1 cellular context compared by ENCODE assay signal in the genomic region with DNA sequence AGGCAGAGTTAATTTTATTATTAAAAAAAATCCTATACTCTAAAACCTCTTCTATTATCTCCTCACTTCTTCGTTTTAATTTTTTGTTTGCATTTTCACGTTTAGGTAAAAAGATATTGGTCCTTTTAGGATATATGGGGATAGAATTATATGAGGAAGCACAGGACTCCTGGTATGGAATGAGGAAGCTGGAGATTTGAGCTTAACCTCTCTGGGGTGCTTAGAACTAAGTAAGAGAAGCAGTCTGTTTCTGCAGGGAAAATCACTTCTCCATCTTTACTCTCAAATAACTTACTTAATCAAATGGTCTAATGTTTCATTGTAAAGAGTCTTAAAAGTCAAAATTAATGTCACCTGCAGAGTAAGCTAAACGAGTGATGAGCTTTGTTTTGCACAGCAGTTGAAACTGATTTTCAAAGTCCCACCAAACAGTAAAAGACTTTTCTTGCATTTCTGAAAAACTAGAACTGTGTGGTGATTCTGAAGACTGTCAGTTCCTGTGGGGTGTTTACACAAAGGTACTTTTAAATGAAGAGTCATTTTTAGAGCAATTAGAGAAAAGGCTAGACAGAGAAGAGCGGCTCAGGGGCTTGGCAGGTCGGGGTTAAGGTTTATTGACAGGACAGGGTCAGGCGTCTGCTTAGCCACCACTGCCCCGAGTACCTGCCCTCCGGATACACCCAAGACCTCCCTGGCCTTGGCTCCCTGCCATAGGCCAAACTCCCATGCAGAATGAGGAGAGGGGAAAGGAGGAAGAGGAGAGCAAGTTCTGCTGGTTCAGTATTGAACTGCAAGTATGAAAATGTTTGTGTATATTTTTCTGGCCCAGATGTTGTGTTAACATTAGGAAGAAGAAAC.
TF ChIP-seq lines count a peak whose summit lies in the region.

No MANE protein-coding gene starts in this region.

TF ChIP-seq in IMR-90, 13 proteins besides CTCF, POLR2A, EP300 and RAD21 (continued from another document):
- TF ChIP-seq RCOR1 (IDR thresholded peaks at IDR 0.05; ENCODE audit: insufficient replicate concordance, low read length), result no peak
- no peak for TF ChIP-seq MAZ (IDR thresholded peaks at IDR 0.05; ENCODE audit: borderline replicate concordance, low read depth, low read length)
- TF ChIP-seq SMC3 (IDR thresholded peaks at IDR 0.05; ENCODE audit: low read depth, low read length), result no peak
- TF ChIP-seq RFX5 (IDR thresholded peaks at IDR 0.05; ENCODE audit: low read depth, low read length), result no peak
- TF ChIP-seq, protein P1, sequence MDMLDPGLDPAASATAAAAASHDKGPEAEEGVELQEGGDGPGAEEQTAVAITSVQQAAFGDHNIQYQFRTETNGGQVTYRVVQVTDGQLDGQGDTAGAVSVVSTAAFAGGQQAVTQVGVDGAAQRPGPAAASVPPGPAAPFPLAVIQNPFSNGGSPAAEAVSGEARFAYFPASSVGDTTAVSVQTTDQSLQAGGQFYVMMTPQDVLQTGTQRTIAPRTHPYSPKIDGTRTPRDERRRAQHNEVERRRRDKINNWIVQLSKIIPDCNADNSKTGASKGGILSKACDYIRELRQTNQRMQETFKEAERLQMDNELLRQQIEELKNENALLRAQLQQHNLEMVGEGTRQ (IDR thresholded peaks at IDR 0.05; ENCODE audit: low read depth, low read length), result no peak
- TF ChIP-seq FOS (IDR thresholded peaks at IDR 0.05; ENCODE audit: low read depth, low read length), result no peak
- TF ChIP-seq MXI1 (IDR thresholded peaks at IDR 0.05; ENCODE audit: borderline replicate concordance, low read depth, low read length), result no peak
- TF ChIP-seq BHLHE40 (IDR thresholded peaks at IDR 0.05; ENCODE audit: low read depth, low read length), result no peak
- no peak for TF ChIP-seq ELK1 (IDR thresholded peaks at IDR 0.05; ENCODE audit: borderline replicate concordance, low read depth, low read length)
- no peak for TF ChIP-seq CHD1 (IDR thresholded peaks at IDR 0.05; ENCODE audit: low read depth, low read length)
